Comparison of ENCODE assay signal across 2 cellular contexts in genomic region chr14:32074887-32075572, GRCh38.
TF ChIP-seq lines count a peak whose summit lies in the region.

No MANE protein-coding gene starts in this region.

TF ChIP-seq in H1, 55 proteins besides CTCF, POLR2A, EP300 and RAD21 (continued from another document):
- TF ChIP-seq NRF1 (IDR thresholded peaks at IDR 0.05; ENCODE audit: low read depth, low read length) (no peak), EZH2 (IDR thresholded peaks at IDR 0.05; ENCODE audit: low read depth, low read length, severe bottlenecking) (no peak), ZNF274 (IDR thresholded peaks at IDR 0.05; ENCODE audit: borderline replicate concordance, extremely low read depth, low read length) (no peak), SIN3A (conservative IDR thresholded peaks at IDR 0.05 in 1 of 2, IDR thresholded peaks at IDR 0.05 in 1 of 2; ENCODE audit: low read depth in 1 of 2, low read length in 2 of 2) (no peak), CHD7 (IDR thresholded peaks at IDR 0.05; ENCODE audit: insufficient replicate concordance, low read length) (no peak), BRCA1 (IDR thresholded peaks at IDR 0.05; ENCODE audit: low read depth, low read length) (no peak), RBBP5 (IDR thresholded peaks at IDR 0.05; ENCODE audit: borderline replicate concordance, low read depth, low read length) (no peak), KDM5A (IDR thresholded peaks at IDR 0.05; ENCODE audit: low read length) (no peak), RXRA (IDR thresholded peaks at IDR 0.05; ENCODE audit: insufficient read depth, low read depth, low read length) (no peak), SP4 (IDR thresholded peaks at IDR 0.05; ENCODE audit: low read length) (no peak), SUZ12 (IDR thresholded peaks at IDR 0.05; ENCODE audit: low read length) (no peak), TEAD4 (IDR thresholded peaks at IDR 0.05; ENCODE audit: low read depth, low read length) (no peak), HDAC2 (IDR thresholded peaks at IDR 0.05; ENCODE audit: borderline replicate concordance in 1 of 2, low read depth in 2 of 2, low read length in 2 of 2) (no peak), TBP (IDR thresholded peaks at IDR 0.05; ENCODE audit: low read depth, low read length) (no peak)

TF ChIP-seq in neural cell, 6 proteins besides CTCF, POLR2A, EP300 and RAD21:
- no peak for TF ChIP-seq REST (IDR thresholded peaks at IDR 0.05; ENCODE audit: borderline replicate concordance)
